In the genomic region with DNA sequence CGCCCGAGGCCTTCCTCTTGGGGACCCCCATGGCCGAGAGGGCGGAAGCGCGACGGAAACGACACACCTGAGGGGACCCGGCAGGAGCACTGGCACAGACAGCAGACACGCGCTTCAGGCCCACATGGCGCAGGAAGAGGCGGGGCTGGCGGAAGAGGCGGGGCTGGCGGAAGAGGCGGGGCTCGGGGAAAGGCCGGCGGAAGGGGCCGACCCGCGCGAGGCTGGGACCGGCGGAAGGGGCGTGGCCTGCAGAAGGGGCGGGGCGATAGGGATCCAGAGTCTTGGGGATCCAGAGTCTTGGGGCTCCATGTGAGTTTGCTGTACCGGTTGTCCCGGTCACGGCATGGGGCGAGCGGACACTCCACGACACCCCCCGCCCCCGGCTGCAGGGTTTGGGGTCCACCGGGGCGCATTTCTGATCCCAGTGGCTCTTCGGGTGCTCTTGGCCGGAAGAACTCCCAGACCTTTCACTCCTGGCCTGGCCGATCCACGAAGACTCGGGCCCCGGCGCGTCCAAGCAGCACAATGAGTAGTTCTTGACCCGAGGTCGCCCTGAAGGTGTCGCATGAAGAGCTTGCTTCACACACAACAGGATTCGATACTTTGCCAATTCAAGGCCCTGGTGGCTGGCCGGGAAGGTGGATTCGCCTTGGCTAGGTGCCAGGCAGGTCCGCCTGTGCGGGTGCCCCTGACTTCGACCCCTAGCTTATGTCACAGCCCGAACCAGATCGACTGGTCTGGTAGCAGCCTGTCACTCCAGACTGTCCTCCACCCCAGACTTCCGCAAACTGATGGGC, we compare ENCODE assay signal across 1 cellular context.
TF ChIP-seq lines count a peak whose summit lies in the region.

A gene with protein sequence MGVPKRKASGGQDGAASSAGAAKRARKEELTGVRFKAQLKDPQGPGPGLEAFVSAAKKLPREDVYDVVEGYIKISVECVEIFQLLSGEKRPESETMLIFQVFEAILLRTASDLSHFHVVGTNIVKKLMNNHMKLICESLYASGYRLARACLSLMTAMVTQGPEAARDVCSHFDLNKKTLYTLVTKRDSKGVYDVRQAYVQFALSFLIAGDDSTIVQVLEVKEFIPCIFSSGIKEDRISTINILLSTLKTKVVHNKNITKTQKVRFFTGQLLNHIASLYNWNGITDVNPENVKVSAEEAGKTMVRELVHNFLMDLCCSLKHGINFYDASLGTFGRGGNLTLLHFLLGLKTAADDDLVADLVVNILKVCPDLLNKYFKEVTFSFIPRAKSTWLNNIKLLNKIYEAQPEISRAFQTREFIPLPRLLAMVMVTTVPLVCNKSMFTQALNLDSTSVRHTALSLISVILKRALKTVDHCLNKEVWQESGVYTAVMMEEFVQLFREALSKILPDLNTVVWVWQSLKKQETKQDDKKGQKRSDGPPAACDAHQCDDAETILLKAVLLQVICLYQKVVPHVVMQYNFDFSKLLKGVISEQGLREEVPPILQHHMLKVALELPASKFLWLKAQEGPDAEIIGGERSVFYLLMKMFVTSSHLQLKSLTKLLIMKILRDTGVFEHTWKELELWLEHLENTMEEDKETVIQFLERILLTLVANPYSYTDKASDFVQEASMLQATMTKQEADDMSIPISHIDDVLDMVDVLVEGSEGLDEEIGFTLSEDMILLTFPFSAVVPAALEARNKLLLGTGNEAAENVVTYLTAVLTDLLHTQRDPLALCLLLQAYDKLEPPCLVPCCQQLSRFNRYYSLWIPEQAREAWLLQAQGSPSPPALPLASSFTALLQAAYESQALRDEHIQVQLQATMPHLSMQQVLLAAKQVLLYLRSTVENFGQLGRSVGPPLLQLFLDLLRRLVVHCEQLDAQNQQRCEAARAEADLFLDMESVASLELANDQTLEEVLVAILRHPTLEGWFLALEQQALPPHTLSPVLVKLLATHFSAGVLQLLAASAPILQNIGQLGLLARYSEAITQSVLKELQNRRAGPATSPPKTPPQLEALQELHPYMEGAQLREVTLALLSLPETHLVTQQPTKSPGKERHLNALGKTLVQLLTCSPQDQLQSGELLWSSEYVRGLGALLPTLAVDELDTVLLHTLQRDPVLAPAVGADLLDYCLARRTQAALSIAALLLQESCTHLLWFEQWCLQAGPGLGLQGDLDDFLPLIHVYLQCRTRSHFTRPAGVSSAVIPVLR (N-terminal part only) (minus strand): TSS at position 133 of the 797 bp plus-strand sequence. CDS start 102 bp downstream, at position 31.

TF ChIP-seq in HepG2, 621 proteins besides CTCF, POLR2A, EP300 and RAD21 (continued from another document and continues in another):
- TF ChIP-seq, protein P1, sequence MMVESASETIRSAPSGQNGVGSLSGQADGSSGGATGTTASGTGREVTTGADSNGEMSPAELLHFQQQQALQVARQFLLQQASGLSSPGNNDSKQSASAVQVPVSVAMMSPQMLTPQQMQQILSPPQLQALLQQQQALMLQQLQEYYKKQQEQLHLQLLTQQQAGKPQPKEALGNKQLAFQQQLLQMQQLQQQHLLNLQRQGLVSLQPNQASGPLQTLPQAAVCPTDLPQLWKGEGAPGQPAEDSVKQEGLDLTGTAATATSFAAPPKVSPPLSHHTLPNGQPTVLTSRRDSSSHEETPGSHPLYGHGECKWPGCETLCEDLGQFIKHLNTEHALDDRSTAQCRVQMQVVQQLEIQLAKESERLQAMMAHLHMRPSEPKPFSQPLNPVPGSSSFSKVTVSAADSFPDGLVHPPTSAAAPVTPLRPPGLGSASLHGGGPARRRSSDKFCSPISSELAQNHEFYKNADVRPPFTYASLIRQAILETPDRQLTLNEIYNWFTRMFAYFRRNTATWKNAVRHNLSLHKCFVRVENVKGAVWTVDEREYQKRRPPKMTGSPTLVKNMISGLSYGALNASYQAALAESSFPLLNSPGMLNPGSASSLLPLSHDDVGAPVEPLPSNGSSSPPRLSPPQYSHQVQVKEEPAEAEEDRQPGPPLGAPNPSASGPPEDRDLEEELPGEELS (CRISPR knock-in tag; IDR thresholded peaks at IDR 0.05) = peak; percentile 28; the same call in 1 of the 2 replicates
- peak; percentile 85 for TF ChIP-seq POLR2AphosphoS5 (IDR thresholded peaks at IDR 0.05; ENCODE audit: low read depth, low read length)
- TF ChIP-seq ZNF891 (CRISPR knock-in tag; IDR thresholded peaks at IDR 0.05) = 0 out of 2 replicates have a peak, but pooled peaks have one; percentile 56
- no peak for TF ChIP-seq CC2D1A (CRISPR knock-in tag; IDR thresholded peaks at IDR 0.05)
- TF ChIP-seq, protein P2, sequence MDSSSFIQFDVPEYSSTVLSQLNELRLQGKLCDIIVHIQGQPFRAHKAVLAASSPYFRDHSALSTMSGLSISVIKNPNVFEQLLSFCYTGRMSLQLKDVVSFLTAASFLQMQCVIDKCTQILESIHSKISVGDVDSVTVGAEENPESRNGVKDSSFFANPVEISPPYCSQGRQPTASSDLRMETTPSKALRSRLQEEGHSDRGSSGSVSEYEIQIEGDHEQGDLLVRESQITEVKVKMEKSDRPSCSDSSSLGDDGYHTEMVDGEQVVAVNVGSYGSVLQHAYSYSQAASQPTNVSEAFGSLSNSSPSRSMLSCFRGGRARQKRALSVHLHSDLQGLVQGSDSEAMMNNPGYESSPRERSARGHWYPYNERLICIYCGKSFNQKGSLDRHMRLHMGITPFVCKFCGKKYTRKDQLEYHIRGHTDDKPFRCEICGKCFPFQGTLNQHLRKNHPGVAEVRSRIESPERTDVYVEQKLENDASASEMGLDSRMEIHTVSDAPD (CRISPR knock-in tag; IDR thresholded peaks at IDR 0.05) = no peak
- TF ChIP-seq NCOA2 (CRISPR knock-in tag; IDR thresholded peaks at IDR 0.05) = peak; percentile 27; the same call in 1 of the 2 replicates
- no peak for TF ChIP-seq TP53 (CRISPR knock-in tag; conservative IDR thresholded peaks at IDR 0.05)
- TF ChIP-seq MTA1 (CRISPR knock-in tag; IDR thresholded peaks at IDR 0.05; ENCODE audit: borderline replicate concordance) = peak; percentile 10; the same call in 1 of the 2 replicates
- TF ChIP-seq, protein P3, sequence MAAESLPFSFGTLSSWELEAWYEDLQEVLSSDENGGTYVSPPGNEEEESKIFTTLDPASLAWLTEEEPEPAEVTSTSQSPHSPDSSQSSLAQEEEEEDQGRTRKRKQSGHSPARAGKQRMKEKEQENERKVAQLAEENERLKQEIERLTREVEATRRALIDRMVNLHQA (CRISPR knock-in tag; IDR thresholded peaks at IDR 0.05) = no peak
- TF ChIP-seq HDAC2 (CRISPR knock-in tag; IDR thresholded peaks at IDR 0.05) = peak; percentile 44; the same call in 1 of the 2 replicates
- TF ChIP-seq PATZ1 (CRISPR knock-in tag; IDR thresholded peaks at IDR 0.05) = no peak
- TF ChIP-seq RFX5 (IDR thresholded peaks at IDR 0.05; ENCODE audit: low read depth, low read length) = no peak
- no peak for TF ChIP-seq ZNF235 (CRISPR knock-in tag; IDR thresholded peaks at IDR 0.05; ENCODE audit: borderline replicate concordance)
- TF ChIP-seq, protein P4, sequence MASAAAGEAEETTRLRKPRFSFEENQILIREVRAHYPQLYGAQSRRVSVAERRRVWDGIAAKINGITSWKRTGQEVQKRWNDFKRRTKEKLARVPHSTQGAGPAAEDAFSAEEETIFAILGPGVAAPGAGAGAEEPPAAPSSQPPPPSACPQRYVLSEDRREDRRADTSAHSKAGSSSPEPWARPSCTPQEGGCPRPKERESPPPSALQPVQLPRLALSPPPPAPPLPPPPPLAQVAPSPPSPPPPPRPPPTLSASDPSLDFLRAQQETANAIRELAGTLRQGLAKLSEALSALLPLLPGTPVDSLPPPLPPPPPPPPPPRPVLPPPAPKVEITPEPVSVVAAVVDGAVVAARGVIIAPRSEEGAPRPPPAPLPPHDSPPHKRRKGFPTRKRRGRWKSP (CRISPR knock-in tag; IDR thresholded peaks at IDR 0.05) = peak; percentile 81
- TF ChIP-seq SRSF9 (IDR thresholded peaks at IDR 0.05; ENCODE audit: borderline replicate concordance, insufficient read depth, low read depth, low read length, poor library complexity, severe bottlenecking) = no peak
- no peak for TF ChIP-seq ZNF33B (CRISPR knock-in tag; IDR thresholded peaks at IDR 0.05)
- TF ChIP-seq, protein P5, sequence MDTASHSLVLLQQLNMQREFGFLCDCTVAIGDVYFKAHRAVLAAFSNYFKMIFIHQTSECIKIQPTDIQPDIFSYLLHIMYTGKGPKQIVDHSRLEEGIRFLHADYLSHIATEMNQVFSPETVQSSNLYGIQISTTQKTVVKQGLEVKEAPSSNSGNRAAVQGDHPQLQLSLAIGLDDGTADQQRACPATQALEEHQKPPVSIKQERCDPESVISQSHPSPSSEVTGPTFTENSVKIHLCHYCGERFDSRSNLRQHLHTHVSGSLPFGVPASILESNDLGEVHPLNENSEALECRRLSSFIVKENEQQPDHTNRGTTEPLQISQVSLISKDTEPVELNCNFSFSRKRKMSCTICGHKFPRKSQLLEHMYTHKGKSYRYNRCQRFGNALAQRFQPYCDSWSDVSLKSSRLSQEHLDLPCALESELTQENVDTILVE (CRISPR knock-in tag; IDR thresholded peaks at IDR 0.05) = no peak
- TF ChIP-seq, protein P6, sequence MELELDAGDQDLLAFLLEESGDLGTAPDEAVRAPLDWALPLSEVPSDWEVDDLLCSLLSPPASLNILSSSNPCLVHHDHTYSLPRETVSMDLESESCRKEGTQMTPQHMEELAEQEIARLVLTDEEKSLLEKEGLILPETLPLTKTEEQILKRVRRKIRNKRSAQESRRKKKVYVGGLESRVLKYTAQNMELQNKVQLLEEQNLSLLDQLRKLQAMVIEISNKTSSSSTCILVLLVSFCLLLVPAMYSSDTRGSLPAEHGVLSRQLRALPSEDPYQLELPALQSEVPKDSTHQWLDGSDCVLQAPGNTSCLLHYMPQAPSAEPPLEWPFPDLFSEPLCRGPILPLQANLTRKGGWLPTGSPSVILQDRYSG (CRISPR knock-in tag; IDR thresholded peaks at IDR 0.05) = no peak
- no peak for TF ChIP-seq ZNF138 (CRISPR knock-in tag; IDR thresholded peaks at IDR 0.05; ENCODE audit: low read depth)
- TF ChIP-seq SYNCRIP (IDR thresholded peaks at IDR 0.05; ENCODE audit: insufficient read depth, low read depth, low read length) = no peak
- no peak for TF ChIP-seq ZNF577 (CRISPR knock-in tag; IDR thresholded peaks at IDR 0.05; ENCODE audit: borderline replicate concordance, low read depth)
- no peak for TF ChIP-seq ZFYVE20 (CRISPR knock-in tag; IDR thresholded peaks at IDR 0.05; ENCODE audit: borderline replicate concordance, low read depth)
- no peak; the same call in 1 of the 2 replicates for TF ChIP-seq DNMT3B (CRISPR knock-in tag; conservative IDR thresholded peaks at IDR 0.05)
- no peak for TF ChIP-seq ZNF709 (CRISPR knock-in tag; IDR thresholded peaks at IDR 0.05)
- TF ChIP-seq ZBTB7B (CRISPR knock-in tag; IDR thresholded peaks at IDR 0.05) = 0 out of 2 replicates have a peak, but pooled peaks have one; percentile 40
- TF ChIP-seq CBX5 (CRISPR knock-in tag; IDR thresholded peaks at IDR 0.05; ENCODE audit: borderline replicate concordance) = no peak
- TF ChIP-seq HMG20B (CRISPR knock-in tag; conservative IDR thresholded peaks at IDR 0.05) = no peak
- TF ChIP-seq PREB (CRISPR knock-in tag; IDR thresholded peaks at IDR 0.05) = no peak
- TF ChIP-seq, protein P7, sequence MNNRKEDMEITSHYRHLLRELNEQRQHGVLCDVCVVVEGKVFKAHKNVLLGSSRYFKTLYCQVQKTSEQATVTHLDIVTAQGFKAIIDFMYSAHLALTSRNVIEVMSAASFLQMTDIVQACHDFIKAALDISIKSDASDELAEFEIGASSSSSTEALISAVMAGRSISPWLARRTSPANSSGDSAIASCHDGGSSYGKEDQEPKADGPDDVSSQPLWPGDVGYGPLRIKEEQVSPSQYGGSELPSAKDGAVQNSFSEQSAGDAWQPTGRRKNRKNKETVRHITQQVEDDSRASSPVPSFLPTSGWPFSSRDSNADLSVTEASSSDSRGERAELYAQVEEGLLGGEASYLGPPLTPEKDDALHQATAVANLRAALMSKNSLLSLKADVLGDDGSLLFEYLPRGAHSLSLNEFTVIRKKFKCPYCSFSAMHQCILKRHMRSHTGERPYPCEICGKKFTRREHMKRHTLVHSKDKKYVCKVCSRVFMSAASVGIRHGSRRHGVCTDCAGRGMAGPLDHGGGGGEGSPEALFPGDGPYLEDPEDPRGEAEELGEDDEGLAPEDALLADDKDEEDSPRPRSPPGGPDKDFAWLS (CRISPR knock-in tag; IDR thresholded peaks at IDR 0.05; ENCODE audit: borderline replicate concordance) = no peak
- 0 out of 2 replicates have a peak, but pooled peaks have one; percentile 21 for TF ChIP-seq CHD2 (IDR thresholded peaks at IDR 0.05; ENCODE audit: low read depth, low read length)
- no peak; the same call in 1 of the 2 replicates for TF ChIP-seq FOXK2 (IDR thresholded peaks at IDR 0.05)
- peak; percentile 59; the same call in 1 of the 2 replicates for TF ChIP-seq ZNF431 (CRISPR knock-in tag; IDR thresholded peaks at IDR 0.05; ENCODE audit: borderline replicate concordance, low read depth)
- TF ChIP-seq, protein P8, sequence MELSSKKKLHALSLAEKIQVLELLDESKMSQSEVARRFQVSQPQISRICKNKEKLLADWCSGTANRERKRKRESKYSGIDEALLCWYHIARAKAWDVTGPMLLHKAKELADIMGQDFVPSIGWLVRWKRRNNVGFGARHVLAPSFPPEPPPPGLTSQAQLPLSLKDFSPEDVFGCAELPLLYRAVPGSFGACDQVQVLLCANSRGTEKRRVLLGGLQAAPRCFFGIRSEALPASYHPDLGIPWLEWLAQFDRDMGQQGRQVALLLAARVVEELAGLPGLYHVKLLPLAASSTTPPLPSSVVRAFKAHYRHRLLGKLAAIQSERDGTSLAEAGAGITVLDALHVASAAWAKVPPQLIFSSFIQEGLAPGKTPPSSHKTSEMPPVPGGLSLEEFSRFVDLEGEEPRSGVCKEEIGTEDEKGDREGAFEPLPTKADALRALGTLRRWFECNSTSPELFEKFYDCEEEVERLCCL (CRISPR knock-in tag; IDR thresholded peaks at IDR 0.05; ENCODE audit: borderline replicate concordance) = 0 out of 2 replicates have a peak, but pooled peaks have one; percentile 68
- no peak for TF ChIP-seq ZNF207 (IDR thresholded peaks at IDR 0.05; ENCODE audit: borderline replicate concordance)
- no peak for TF ChIP-seq ARNT (IDR thresholded peaks at IDR 0.05)
